Comparison of ENCODE assay signal across 27 cellular contexts in the genomic region with DNA sequence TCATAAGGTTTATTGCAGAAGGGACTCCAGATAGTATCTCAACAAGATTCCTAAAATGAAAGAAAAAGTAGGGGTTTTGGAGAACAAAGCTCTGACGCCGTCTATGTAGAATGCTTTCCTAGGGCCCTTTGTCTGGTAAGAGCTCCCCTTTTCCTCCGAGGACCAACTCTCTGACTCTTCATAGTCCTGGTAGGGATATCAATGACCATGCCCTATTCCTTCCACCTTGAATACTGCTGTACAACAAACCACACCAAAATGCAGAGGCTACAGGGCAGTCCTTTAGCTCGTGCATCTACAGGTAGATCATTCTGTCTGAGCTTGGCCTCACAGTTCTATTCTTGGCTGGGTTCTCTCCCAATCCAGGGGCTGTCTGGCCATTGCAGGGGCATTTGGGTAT.
"Had no signal": no experiment of that assay in that cellular context is flagged by ENCODE, and none has a peak within 500 bp of the region (broad histone marks: within the 10 kb centered on the region; RNA-seq: fewer than 3 reads in every experiment).

No MANE protein-coding gene starts in this region.

- FAIRE-seq: colon, endometrium, endothelial cell of umbilical vein, frontal cortex had no signal

- ATAC-seq: effector memory CD8-positive, alpha-beta T cell; esophagus mucosa; gastrocnemius medialis; gastroesophageal sphincter; heart left ventricle had no signal

- H3K27ac ChIP-seq: colonic mucosa, coronary artery, dorsolateral prefrontal cortex, epithelial cell of prostate, esophagus muscularis mucosa, esophagus squamous epithelium, foreskin keratinocyte, gastrocnemius medialis, gastroesophageal sphincter, heart left ventricle had no signal

- H3K36me3 ChIP-seq: colonic mucosa, esophagus muscularis mucosa, esophagus squamous epithelium, gastrocnemius medialis, gastroesophageal sphincter, heart left ventricle had no signal

- H3K27me3 ChIP-seq: colonic mucosa, dorsolateral prefrontal cortex, esophagus muscularis mucosa, esophagus squamous epithelium, foreskin keratinocyte, gastrocnemius medialis, gastroesophageal sphincter had no signal

- H3K4me3 ChIP-seq: colonic mucosa, coronary artery, dorsolateral prefrontal cortex, esophagus muscularis mucosa, esophagus squamous epithelium, gastrocnemius medialis, gastroesophageal sphincter, heart left ventricle had no signal

- DNase-seq: colonic mucosa; cortex of kidney; dermis blood vessel endothelial cell; dorsolateral prefrontal cortex; effector CD4-positive, alpha-beta T cell; effector CD8-positive, alpha-beta T cell; effector memory CD4-positive, alpha-beta T cell; effector memory CD8-positive, alpha-beta T cell; endodermal cell; erythroblast; esophagus squamous epithelium; foreskin fibroblast; foreskin melanocyte; gastrocnemius medialis; glutamatergic neuron; head of caudate nucleus; heart left ventricle had no signal

- H3K4me1 ChIP-seq: colonic mucosa, foreskin keratinocyte, gastrocnemius medialis had no signal

- H3K9me3 ChIP-seq: colonic mucosa, esophagus muscularis mucosa, esophagus squamous epithelium, gastrocnemius medialis, gastroesophageal sphincter, heart left ventricle had no signal
